Comparison of ENCODE assay signal across 19 cellular contexts in genomic region chr10:85613391-85613790, GRCh38.
DNase-seq lines count a peak whose midpoint lies in the region; ATAC-seq and TF ChIP-seq lines count a peak whose summit lies in the region.
"Had no signal": no experiment of that assay in that cellular context is flagged by ENCODE, and none has a peak within 500 bp of the region (broad histone marks: within the 10 kb centered on the region; RNA-seq: fewer than 3 reads in every experiment).

No MANE protein-coding gene starts in this region.

- DNase-seq in activated CD4-positive, alpha-beta T cell treated with anti-CD3 and anti-CD28 coated beads, Interleukin-2, amount 10 ng/mL, durations not matched to agents 7 days and 5 days: no peak
- DNase-seq in activated CD4-positive, alpha-beta T cell treated with anti-CD3 and anti-CD28 coated beads, Interleukin-2, amount 50 U/mL, for 1 hour: no peak
- no peak for DNase-seq in DND-41
- no peak for DNase-seq in effector memory CD8-positive, alpha-beta T cell
- peak; percentile 39 for DNase-seq in type B pancreatic cell (ENCODE audit: extremely low spot score, unreplicated experiment)
- no peak for DNase-seq in stimulated activated CD4-positive, alpha-beta T cell treated with anti-CD3 and anti-CD28 coated beads, Interleukin-4, amount 100 ng/mL, for 24 hours
- DNase-seq in DMS 273 (lab: John Stamatoyannopoulos, UW; ENCODE audit: unreplicated experiment): no peak
- DNase-seq: BE2C; DMS153; EL; NCI-H1105 treated with DMSO at 0.1 percent for 48 hours; NCI-H187 treated with DMSO at 0.1 percent for 48 hours; NCI-H446; NK-92 treated with Interleukin-12 subunit alpha and Interleukin-12 subunit beta, amount 100 ng/mL, for 24 hours; SHP77; SK-N-SH had no signal

- H3K27ac ChIP-seq in DND-41 (ENCODE audit: low read length): peak overlapping the region; percentile 75; the same call in 1 of the 2 replicates
- H3K27ac ChIP-seq: 22Rv1 had no signal

- H3K4me2 ChIP-seq in DND-41 (ENCODE audit: insufficient read depth, low read length): peak overlapping the region; percentile 37
- H3K4me2 ChIP-seq: SK-N-SH had no signal

- peak overlapping the region; percentile 56 for H3K27ac Mint-ChIP-seq in activated CD4-positive, alpha-beta T cell treated with anti-CD3 and anti-CD28 coated beads, Interleukin-2, amount 10 ng/mL, durations not matched to agents 7 days and 5 days
- H3K27ac Mint-ChIP-seq in effector memory CD8-positive, alpha-beta T cell: no peak overlapping the region
- H3K27ac Mint-ChIP-seq in type B pancreatic cell: no peak overlapping the region

- H3K9me3 ChIP-seq in DND-41 (ENCODE audit: insufficient read depth, low read length, severe bottlenecking): no peaks in the 10 kb centered on the region
- H3K9me3 ChIP-seq: BE2C, SK-N-SH had no signal

- CTCF ChIA-PET in activated CD4-positive, alpha-beta T cell treated with anti-CD3 and anti-CD28 coated beads, Interleukin-2, amount 10 ng/mL, durations not matched to agents 7 days and 5 days (lab: Charles Lee): interaction anchor here (0.8 kb wide), 1 partner anchor 11 kb away, joined by 3 read pairs; no protein-coding TSS in a partner anchor

- POLR2A ChIA-PET in activated CD4-positive, alpha-beta T cell treated with anti-CD3 and anti-CD28 coated beads, Interleukin-2, amount 10 ng/mL, durations not matched to agents 7 days and 5 days (lab: Charles Lee): no interaction called here

- H3K4me1 Mint-ChIP-seq in activated CD4-positive, alpha-beta T cell treated with anti-CD3 and anti-CD28 coated beads, Interleukin-2, amount 10 ng/mL, durations not matched to agents 7 days and 5 days: peaks cover 43% of the 10 kb centered on the region
- peaks cover 19 to 22% of the 10 kb centered on the region in 2 donors for H3K4me1 Mint-ChIP-seq in effector memory CD8-positive, alpha-beta T cell (ENCODE audit: low read depth in 2 of 2)
- H3K4me1 Mint-ChIP-seq in type B pancreatic cell (ENCODE audit: unreplicated experiment): no peaks in the 10 kb centered on the region

- H4K20me1 ChIP-seq in DND-41 (ENCODE audit: insufficient read depth, low read length): no peaks in the 10 kb centered on the region

- H3K9ac ChIP-seq in DND-41 (ENCODE audit: low read depth, low read length): no peak overlapping the region
- H3K9ac ChIP-seq: SK-N-SH had no signal

- no peak overlapping the region; a peak in 1 of 4 replicates for H3K4me3 ChIP-seq in DND-41 (ENCODE audit: low read depth in 1 of 2, low read length in 2 of 2)

- ATAC-seq in DND-41 (ENCODE audit: insufficient read depth, low read depth) (no peak), GM21529 (IDR thresholded peaks at IDR 0.05; ENCODE audit: unreplicated experiment) (no peak)
- ATAC-seq in effector memory CD8-positive, alpha-beta T cell (replicated peaks): no peak

- TF ChIP-seq CTCF in DND-41 (IDR thresholded peaks at IDR 0.05; ENCODE audit: borderline replicate concordance, extremely low read depth, low read length, poor library complexity, severe bottlenecking) (no peak), type B pancreatic cell (conservative IDR thresholded peaks at IDR 0.05) (no peak)

- H3K27me3 ChIP-seq in DND-41 (ENCODE audit: insufficient read depth, low read length, poor library complexity): no peaks in the 10 kb centered on the region
- H3K27me3 ChIP-seq: BE2C had no signal

- peaks cover 19% of the 10 kb centered on the region for H3K27me3 Mint-ChIP-seq in activated CD4-positive, alpha-beta T cell treated with anti-CD3 and anti-CD28 coated beads, Interleukin-2, amount 10 ng/mL, durations not matched to agents 7 days and 5 days
- peaks cover 6 to 9% of the 10 kb centered on the region in 2 donors for H3K27me3 Mint-ChIP-seq in effector memory CD8-positive, alpha-beta T cell
- no peaks in the 10 kb centered on the region for H3K27me3 Mint-ChIP-seq in type B pancreatic cell

- no peaks in the 10 kb centered on the region for H3K36me3 ChIP-seq in DND-41 (ENCODE audit: insufficient read depth, low read length)
- H3K36me3 ChIP-seq: BE2C had no signal

- H3K4me3 Mint-ChIP-seq in activated CD4-positive, alpha-beta T cell treated with anti-CD3 and anti-CD28 coated beads, Interleukin-2, amount 10 ng/mL, durations not matched to agents 7 days and 5 days: no peak overlapping the region
- peak overlapping the region; percentile 68 to 75 for H3K4me3 Mint-ChIP-seq in effector memory CD8-positive, alpha-beta T cell
- H3K4me3 Mint-ChIP-seq in type B pancreatic cell: no peak overlapping the region

- H3K36me3 Mint-ChIP-seq in activated CD4-positive, alpha-beta T cell treated with anti-CD3 and anti-CD28 coated beads, Interleukin-2, amount 10 ng/mL, durations not matched to agents 7 days and 5 days (ENCODE audit: low read depth): peaks cover 5% of the 10 kb centered on the region
- H3K36me3 Mint-ChIP-seq in effector memory CD8-positive, alpha-beta T cell (ENCODE audit: insufficient read depth): peaks cover 5% of the 10 kb centered on the region
- H3K36me3 Mint-ChIP-seq in type B pancreatic cell: no peaks in the 10 kb centered on the region
- H3K36me3 Mint-ChIP-seq: IgD-negative memory B cell had no signal

- peaks cover 4% of the 10 kb centered on the region for H3K9me3 Mint-ChIP-seq in activated CD4-positive, alpha-beta T cell treated with anti-CD3 and anti-CD28 coated beads, Interleukin-2, amount 10 ng/mL, durations not matched to agents 7 days and 5 days
- H3K9me3 Mint-ChIP-seq in effector memory CD8-positive, alpha-beta T cell: no peaks in the 10 kb centered on the region
- H3K9me3 Mint-ChIP-seq in type B pancreatic cell: no peaks in the 10 kb centered on the region
- H3K9me3 Mint-ChIP-seq: IgD-negative memory B cell had no signal

- H2AFZ ChIP-seq in DND-41 (ENCODE audit: low read depth, low read length): no peak overlapping the region

- H3K4me1 ChIP-seq in DND-41 (ENCODE audit: insufficient read depth, low read length): peaks cover 45% of the 10 kb centered on the region
- H3K4me1 ChIP-seq: BE2C had no signal

- no peaks in the 10 kb centered on the region for H3K79me2 ChIP-seq in DND-41 (ENCODE audit: insufficient read depth, low read length)

Comparison
In these comparisons a context has a peak if more than half of its experiments do, and no peak if none do; other contexts are left out.
1. H3K4me3 Mint-ChIP-seq: peak in effector memory CD8-positive, alpha-beta T cell (2 of 2); none in activated CD4-positive, alpha-beta T cell treated with anti-CD3 and anti-CD28 coated beads, Interleukin-2, amount 10 ng/mL, durations not matched to agents 7 days and 5 days (single experiment) and type B pancreatic cell (single experiment).